ENCODE assay signal across 19 cellular contexts in the genomic region with DNA sequence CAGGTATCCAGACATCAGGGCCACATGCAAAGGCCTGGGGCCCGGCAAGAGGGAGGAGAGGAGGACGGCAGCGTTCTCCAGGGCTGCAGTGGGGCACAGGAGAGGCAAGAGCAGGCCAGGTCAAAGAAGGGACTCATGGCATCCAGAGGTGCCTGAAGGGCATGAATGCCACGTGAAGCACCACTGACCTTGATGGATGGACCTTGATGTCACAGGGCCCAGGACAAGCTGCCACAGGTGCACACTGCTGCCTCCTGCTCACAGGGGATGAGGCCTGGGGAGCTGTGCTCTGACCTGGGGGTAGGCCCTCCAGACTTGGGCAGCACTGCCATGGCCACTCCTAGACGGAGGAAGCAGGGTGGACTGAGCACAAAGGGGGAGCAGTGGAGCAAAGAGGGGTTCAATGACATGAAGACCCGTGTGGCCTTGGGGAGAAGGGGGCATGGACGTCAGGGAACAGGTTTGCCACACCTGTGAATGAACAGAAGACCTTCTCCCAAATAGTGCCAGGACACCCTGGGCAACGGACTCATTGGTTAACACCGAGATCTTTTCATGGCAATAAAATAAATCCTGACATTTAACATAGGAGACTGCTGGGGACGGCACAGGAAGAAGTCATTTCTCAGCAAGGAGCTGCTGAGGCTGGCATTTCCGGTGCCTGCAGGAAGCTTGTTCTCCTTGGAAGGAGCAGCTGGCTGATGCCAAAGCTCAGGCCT.
DNase-seq lines count a peak whose midpoint lies in the region; ATAC-seq and TF ChIP-seq lines count a peak whose summit lies in the region.
"Had no signal": no experiment of that assay in that cellular context is flagged by ENCODE, and none has a peak within 500 bp of the region (broad histone marks: within the 10 kb centered on the region; RNA-seq: fewer than 3 reads in every experiment).

No MANE protein-coding gene starts in this region.

- H3K9me3 ChIP-seq in heart right ventricle (no peaks in the 10 kb centered on the region), skeletal muscle tissue (ENCODE audit: control insufficient read depth in 3 of 3, low read length in 3 of 3) (no peaks in the 10 kb centered on the region), WERI-Rb-1 (ENCODE audit: severe bottlenecking) (no peaks in the 10 kb centered on the region)
- no peaks in the 10 kb centered on the region for H3K9me3 ChIP-seq in naive thymus-derived CD4-positive, alpha-beta T cell (ENCODE audit: control insufficient read depth in 2 of 3, low read length in 3 of 3)

- H3K4me1 ChIP-seq in heart right ventricle (peaks cover 18 to 70% (median 50%) of the 10 kb centered on the region in 9 donors), skeletal muscle tissue (ENCODE audit: control insufficient read depth in 3 of 3, insufficient read depth in 3 of 3, low read length in 3 of 3) (peaks cover 45 to 52% (median 49%) of the 10 kb centered on the region in 3 donors)
- no peaks in the 10 kb centered on the region for H3K4me1 ChIP-seq in naive thymus-derived CD4-positive, alpha-beta T cell (ENCODE audit: control insufficient read depth in 2 of 2, insufficient read depth in 2 of 2, low read length in 2 of 2)

- no peak overlapping the region for H3K27ac Mint-ChIP-seq in naive thymus-derived CD4-positive, alpha-beta T cell
- H3K27ac Mint-ChIP-seq: GM23338 had no signal

- H3K9me3 Mint-ChIP-seq in naive thymus-derived CD4-positive, alpha-beta T cell: peaks cover 0 to 1% (median 0%) of the 10 kb centered on the region in 11 donors
- H3K9me3 Mint-ChIP-seq: GM23338 had no signal

- H3K27me3 ChIP-seq in heart right ventricle (no peaks in the 10 kb centered on the region), skeletal muscle tissue (ENCODE audit: control insufficient read depth in 3 of 3, insufficient read depth in 3 of 3, low read length in 3 of 3) (no peaks in the 10 kb centered on the region), WERI-Rb-1 (ENCODE audit: insufficient read depth, low read depth, severe bottlenecking) (no peaks in the 10 kb centered on the region)
- H3K27me3 ChIP-seq in naive thymus-derived CD4-positive, alpha-beta T cell (ENCODE audit: control insufficient read depth in 2 of 2, insufficient read depth in 2 of 2, low read length in 2 of 2): no peaks in the 10 kb centered on the region

- no peak for TF ChIP-seq CTCF in heart right ventricle (IDR thresholded peaks at IDR 0.05)
- TF ChIP-seq CTCF in WERI-Rb-1 (IDR thresholded peaks at IDR 0.05; ENCODE audit: low read depth, low read length): no peak

- H3K27ac ChIP-seq in heart right ventricle (peak overlapping the region; percentile 44 to 88 (median 84)), skeletal muscle tissue (ENCODE audit: low read depth, low read length) (no peak overlapping the region), WERI-Rb-1 (no peak overlapping the region)
- H3K27ac ChIP-seq in naive thymus-derived CD4-positive, alpha-beta T cell (ENCODE audit: low read depth, low read length): no peak overlapping the region
- H3K27ac ChIP-seq: C4-2B, RWPE1 had no signal

- H3K27me3 Mint-ChIP-seq in naive thymus-derived CD4-positive, alpha-beta T cell: no peaks in the 10 kb centered on the region

- no peak overlapping the region for H3K4me3 Mint-ChIP-seq in naive thymus-derived CD4-positive, alpha-beta T cell
- H3K4me3 Mint-ChIP-seq: GM23338 had no signal

- H3K36me3 Mint-ChIP-seq in naive thymus-derived CD4-positive, alpha-beta T cell: peaks cover 0 to 8% (median 0%) of the 10 kb centered on the region in 5 donors

- H3K4me3 ChIP-seq in heart right ventricle (no peak overlapping the region), skeletal muscle tissue (ENCODE audit: low read length in 3 of 3) (no peak overlapping the region), WERI-Rb-1 (ENCODE audit: low read depth, low read length) (no peak overlapping the region)
- H3K4me3 ChIP-seq in naive thymus-derived CD4-positive, alpha-beta T cell (ENCODE audit: low read length): no peak overlapping the region
- H3K4me3 ChIP-seq: GM12878, GM23338 had no signal

- WGBS in heart right ventricle, 2 donors: 81 to 88% methylated on average over 11 of the region's 11 CpGs

- peak overlapping the region in 2 of 3 donors; percentile 20 to 62 for H3K9ac ChIP-seq in skeletal muscle tissue (ENCODE audit: low read depth in 1 of 3, low read length in 3 of 3)

- H3K36me3 ChIP-seq in heart right ventricle: peaks cover 0 to 22% (median 0%) of the 10 kb centered on the region in 9 donors
- H3K36me3 ChIP-seq in naive thymus-derived CD4-positive, alpha-beta T cell (ENCODE audit: control insufficient read depth in 2 of 3, insufficient read depth in 3 of 3, low read length in 3 of 3): no peaks in the 10 kb centered on the region
- H3K36me3 ChIP-seq in skeletal muscle tissue (ENCODE audit: control insufficient read depth in 3 of 3, insufficient read depth in 3 of 3, low read length in 3 of 3): peaks cover 5 to 7% (median 5%) of the 10 kb centered on the region in 3 donors
- H3K36me3 ChIP-seq in WERI-Rb-1: peaks cover under 1% of the 10 kb centered on the region; the same call in 1 of the 2 replicates

- CTCF ChIA-PET in naive thymus-derived CD4-positive, alpha-beta T cell (lab: Charles Lee): no interaction called here

- intact Hi-C loops in heart right ventricle (cut with DNase I): loop anchor here in 1 of 10 donors (5.0 kb wide), 1 partner anchor 89 kb away; a partner anchor contains a TSS
- intact Hi-C loops in left cardiac atrium (cut with DNase I): no loop called here
- intact Hi-C loops in naive thymus-derived CD4-positive, alpha-beta T cell (cut with micrococcal nuclease): no loop called here

- no peak for DNase-seq in heart right ventricle
- DNase-seq in left cardiac atrium: no peak
- peak; percentile 46 for DNase-seq in dermis blood vessel endothelial cell
- DNase-seq in naive thymus-derived CD4-positive, alpha-beta T cell: no peak
- no peak for DNase-seq in NCI-H226
- DNase-seq in stimulated activated CD4-positive, alpha-beta T cell treated with anti-CD3 and anti-CD28 coated beads, Interleukin-1b, Interleukin-23, amount 100 ng/mL, for 48 hours: no peak
- no peak for DNase-seq in WERI-Rb-1
- DNase-seq: DND-41, GDM1, KG1, NCI-H1048, NCI-H1436 treated with DMSO at 0.1 percent for 48 hours, NCI-H2029 treated with DMSO at 0.1 percent for 48 hours, NCI-H82 had no signal

- H3K4me1 Mint-ChIP-seq in naive thymus-derived CD4-positive, alpha-beta T cell: peaks cover 0 to 5% (median 0%) of the 10 kb centered on the region in 7 donors

- ATAC-seq in heart right ventricle (no peak), left cardiac atrium (no peak)
- ATAC-seq in naive thymus-derived CD4-positive, alpha-beta T cell: peak; percentile 18
- ATAC-seq: GM12878, GM23338 had no signal

- POLR2A ChIA-PET in naive thymus-derived CD4-positive, alpha-beta T cell (lab: Charles Lee): no interaction called here

Comparison
In these comparisons a context has a peak if more than half of its experiments do, and no peak if none do; other contexts are left out.
1. H3K27ac ChIP-seq: peak in heart right ventricle (10 of 10); none in naive thymus-derived CD4-positive, alpha-beta T cell (single experiment), skeletal muscle tissue (single experiment) and WERI-Rb-1 (single experiment).